Comparison of ENCODE assay signal across 9 cellular contexts in the genomic region with DNA sequence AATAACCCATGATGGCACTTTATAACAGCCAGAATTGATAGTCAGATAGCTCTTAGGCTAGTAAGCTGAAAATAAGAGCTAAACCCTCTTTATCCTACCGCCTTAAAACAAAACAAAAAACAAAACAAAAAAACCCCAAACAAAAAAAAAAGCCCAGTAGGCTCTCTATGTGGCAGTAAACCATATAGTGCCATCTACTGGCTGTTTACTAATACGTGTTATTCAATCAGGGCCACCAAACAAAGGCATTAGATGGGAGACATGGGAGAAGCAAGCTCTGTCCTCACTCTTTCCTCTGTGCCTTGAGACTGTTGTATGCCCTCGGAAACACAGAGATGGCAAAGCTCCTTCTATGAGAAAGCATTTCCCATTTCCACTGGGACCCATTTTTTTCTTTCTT.
DNase-seq lines count a peak whose midpoint lies in the region; ATAC-seq, FAIRE-seq and TF ChIP-seq lines count a peak whose summit lies in the region.
"Had no signal": no experiment of that assay in that cellular context is flagged by ENCODE, and none has a peak within 500 bp of the region (broad histone marks: within the 10 kb centered on the region; RNA-seq: fewer than 3 reads in every experiment).

No MANE protein-coding gene starts in this region.

- POLR2A ChIA-PET in HepG2 (lab: Yijun Ruan, JAX), result no interaction called here

- H3K9me3 ChIP-seq in liver (ENCODE audit: control insufficient read depth in 4 of 4, low read length in 3 of 4), result no peaks in the 10 kb centered on the region
- no peaks in the 10 kb centered on the region for H3K9me3 ChIP-seq in HepG2 (ENCODE audit: low read length)
- no peaks in the 10 kb centered on the region for H3K9me3 ChIP-seq in neural cell (ENCODE audit: low read length)

- TF ChIP-seq EP300 in HepG2 (IDR thresholded peaks at IDR 0.05; ENCODE audit: low read depth in 2 of 2, low read length in 2 of 2) (no peak), HepG2 (CRISPR knock-in tag; IDR thresholded peaks at IDR 0.05; ENCODE audit: borderline replicate concordance) (no peak), neural cell (conservative IDR thresholded peaks at IDR 0.05; ENCODE audit: poor library complexity, severe bottlenecking) (no peak)

- H3K4me2 ChIP-seq in HepG2 (ENCODE audit: low read depth, low read length), result no peak overlapping the region
- no peak overlapping the region for H3K4me2 ChIP-seq in neural cell (ENCODE audit: low read length)

- H3K4me3 ChIP-seq in liver (ENCODE audit: low read depth in 1 of 3, low read length in 3 of 3), result no peak overlapping the region
- H3K4me3 ChIP-seq in HepG2 (replicated peaks in 1 of 3; ENCODE audit: insufficient read depth in 1 of 3, low read depth in 2 of 3, low read length in 3 of 3), result no peak overlapping the region
- H3K4me3 ChIP-seq in neural cell (ENCODE audit: low read length), result peak overlapping the region; percentile 54

- H4K20me1 ChIP-seq in HepG2 (ENCODE audit: insufficient read depth, low read length) (no peaks in the 10 kb centered on the region), neural cell (ENCODE audit: insufficient read depth) (no peaks in the 10 kb centered on the region)

- H3K27me3 ChIP-seq in liver (ENCODE audit: control insufficient read depth in 4 of 4, insufficient read depth in 4 of 4, low read length in 3 of 4), result no peaks in the 10 kb centered on the region
- H3K27me3 ChIP-seq in HepG2 (ENCODE audit: control insufficient read depth in 1 of 2, insufficient read depth in 2 of 2, low read length in 2 of 2), result no peaks in the 10 kb centered on the region
- no peaks in the 10 kb centered on the region for H3K27me3 ChIP-seq in neural cell (ENCODE audit: insufficient read depth, low read depth, low read length)

- CTCF ChIA-PET in HepG2 (lab: Yijun Ruan, JAX; ENCODE audit: low intra/inter-chr PET ratio, low total read pairs), result no interaction called here

- H3K9ac ChIP-seq in liver (ENCODE audit: low read depth in 1 of 2, low read length in 2 of 2) (no peak overlapping the region), HepG2 (ENCODE audit: insufficient read depth, low read depth, low read length) (no peak overlapping the region), neural cell (ENCODE audit: low read length) (no peak overlapping the region)

- no peak overlapping the region for H2AFZ ChIP-seq in HepG2 (ENCODE audit: low read length)
- no peak overlapping the region for H2AFZ ChIP-seq in neural cell (ENCODE audit: low read depth, low read length)

- no TSS peak for BruUV-seq in HepG2 (replicated peaks; lab: Mats Ljungman, UMichigan)

- DNase-seq in HepG2 (ENCODE audit: low spot score) (no peak), NCI-H524 (lab: John Stamatoyannopoulos, UW) (peak; percentile 24 to 67), dermis blood vessel endothelial cell (peak; percentile 44), posterior cingulate gyrus (no peak), NOMO-1 treated with DMSO at 0.1 percent for 48 hours (lab: John Stamatoyannopoulos, UW; ENCODE audit: unreplicated experiment) (no peak)
- DNase-seq: stimulated activated naive B cell treated with anti-CD40 and anti-IgM and Interleukin-4, amounts not matched to agents 10 μg/mL and 1 μg/mL and 100 μg/mL, for 72 hours had no signal

- no peaks in the 10 kb centered on the region for H3F3A ChIP-seq in neural cell (ENCODE audit: insufficient read depth, low read length, poor library complexity, severe bottlenecking)

- H3K4me1 ChIP-seq in liver (ENCODE audit: control insufficient read depth in 4 of 4, insufficient read depth in 4 of 4, low read length in 3 of 4), result peaks cover 0 to 2% (median 1%) of the 10 kb centered on the region in 4 donors
- H3K4me1 ChIP-seq in HepG2 (ENCODE audit: insufficient read depth, low read length), result no peaks in the 10 kb centered on the region

- intact Hi-C loops in HepG2 (cut with micrococcal nuclease; ENCODE audit: unreplicated experiment) (no loop called here), posterior cingulate gyrus (cut with DNase I) (no loop called here)

- H3K36me3 ChIP-seq in liver (ENCODE audit: control insufficient read depth in 4 of 4, insufficient read depth in 3 of 4, low read depth in 1 of 4, low read length in 3 of 4), result no peaks in the 10 kb centered on the region
- no peaks in the 10 kb centered on the region for H3K36me3 ChIP-seq in HepG2 (replicated peaks in 1 of 2; ENCODE audit: control insufficient read depth in 1 of 2, insufficient read depth in 2 of 2, low read length in 2 of 2)
- H3K36me3 ChIP-seq in neural cell (ENCODE audit: insufficient read depth, low read length), result no peaks in the 10 kb centered on the region

- in situ Hi-C loops in HepG2 (cut with HindIII; ENCODE audit: extremely low pct_ligation_motif_present, low pct_unique_long_range_greater_than_20kb), result no loop called here

- 23% methylated on average over 3 of the region's 3 CpGs for WGBS in liver
- no CpG with 5 or more reads among the region's 3 CpGs for WGBS in HepG2 (ENCODE audit: low lambda C conversion rate)

- H3K79me2 ChIP-seq in HepG2 (ENCODE audit: insufficient read depth, low read length), result no peaks in the 10 kb centered on the region
- H3K79me2 ChIP-seq in neural cell (replicated peaks; ENCODE audit: insufficient read depth, low read length), result no peaks in the 10 kb centered on the region

- ATAC-seq in HepG2, result no peak
- ATAC-seq in HG03354 (IDR thresholded peaks at IDR 0.05; ENCODE audit: poor library complexity, severe bottlenecking, unreplicated experiment), result peak; percentile 82

- TF ChIP-seq CTCF in liver (IDR thresholded peaks at IDR 0.05; ENCODE audit: low read depth, low read length, missing input control) (peak; percentile 24), HepG2 (CRISPR knock-in tag; IDR thresholded peaks at IDR 0.05) (no peak), neural cell (IDR thresholded peaks at IDR 0.05; ENCODE audit: poor library complexity, severe bottlenecking) (peak; percentile 56)

- peak; percentile 28 to 59 for TF ChIP-seq RAD21 in liver (IDR thresholded peaks at IDR 0.05)
- no peak for TF ChIP-seq RAD21 in HepG2 (CRISPR knock-in tag; IDR thresholded peaks at IDR 0.05)
- TF ChIP-seq RAD21 in neural cell (conservative IDR thresholded peaks at IDR 0.05), result peak; percentile 41

- TF ChIP-seq POLR2A in HepG2 (IDR thresholded peaks at IDR 0.05; ENCODE audit: insufficient read depth in 1 of 2, low read depth in 2 of 2, low read length in 2 of 2), result no peak

- H3K9me2 ChIP-seq in neural cell (ENCODE audit: insufficient read depth, low read length), result no peaks in the 10 kb centered on the region

- FAIRE-seq in HepG2 (lab: Jason Lieb, UNC), result no peak

- H3K27ac ChIP-seq in liver (ENCODE audit: low read depth in 1 of 2, low read length in 2 of 2), result no peak overlapping the region
- no peak overlapping the region for H3K27ac ChIP-seq in HepG2 (ENCODE audit: extremely low read length, insufficient read depth, low read length)
- H3K27ac ChIP-seq in neural cell (ENCODE audit: low read length), result peak overlapping the region; percentile 51

TF ChIP-seq in liver, 16 proteins besides CTCF, POLR2A, EP300 and RAD21:
- TF ChIP-seq EGR1 (IDR thresholded peaks at IDR 0.05; ENCODE audit: low read depth in 2 of 2) (no peak), TAF1 (conservative IDR thresholded peaks at IDR 0.05) (no peak)

TF ChIP-seq in HepG2, 621 proteins besides CTCF, POLR2A, EP300 and RAD21 (continues in another document):
- TF ChIP-seq ZNF660 (CRISPR knock-in tag; IDR thresholded peaks at IDR 0.05; ENCODE audit: borderline replicate concordance, low read depth) (no peak), NFRKB (IDR thresholded peaks at IDR 0.05) (no peak), NFKB2 (CRISPR knock-in tag; IDR thresholded peaks at IDR 0.05; ENCODE audit: borderline replicate concordance) (no peak), RAD51 (IDR thresholded peaks at IDR 0.05; ENCODE audit: borderline replicate concordance) (no peak)

TF ChIP-seq in neural cell, 6 proteins besides CTCF, POLR2A, EP300 and RAD21:
- TF ChIP-seq POLR2AphosphoS5 (IDR thresholded peaks at IDR 0.05) (no peak), SMC3 (conservative IDR thresholded peaks at IDR 0.05; ENCODE audit: poor library complexity) (no peak), TAF1 (IDR thresholded peaks at IDR 0.05; ENCODE audit: low read depth) (no peak), EZH2 (IDR thresholded peaks at IDR 0.05; ENCODE audit: borderline replicate concordance, insufficient read depth, low read length, poor library complexity, severe bottlenecking) (no peak), MXI1 (conservative IDR thresholded peaks at IDR 0.05; ENCODE audit: poor library complexity, severe bottlenecking) (no peak)
- TF ChIP-seq, protein P1, sequence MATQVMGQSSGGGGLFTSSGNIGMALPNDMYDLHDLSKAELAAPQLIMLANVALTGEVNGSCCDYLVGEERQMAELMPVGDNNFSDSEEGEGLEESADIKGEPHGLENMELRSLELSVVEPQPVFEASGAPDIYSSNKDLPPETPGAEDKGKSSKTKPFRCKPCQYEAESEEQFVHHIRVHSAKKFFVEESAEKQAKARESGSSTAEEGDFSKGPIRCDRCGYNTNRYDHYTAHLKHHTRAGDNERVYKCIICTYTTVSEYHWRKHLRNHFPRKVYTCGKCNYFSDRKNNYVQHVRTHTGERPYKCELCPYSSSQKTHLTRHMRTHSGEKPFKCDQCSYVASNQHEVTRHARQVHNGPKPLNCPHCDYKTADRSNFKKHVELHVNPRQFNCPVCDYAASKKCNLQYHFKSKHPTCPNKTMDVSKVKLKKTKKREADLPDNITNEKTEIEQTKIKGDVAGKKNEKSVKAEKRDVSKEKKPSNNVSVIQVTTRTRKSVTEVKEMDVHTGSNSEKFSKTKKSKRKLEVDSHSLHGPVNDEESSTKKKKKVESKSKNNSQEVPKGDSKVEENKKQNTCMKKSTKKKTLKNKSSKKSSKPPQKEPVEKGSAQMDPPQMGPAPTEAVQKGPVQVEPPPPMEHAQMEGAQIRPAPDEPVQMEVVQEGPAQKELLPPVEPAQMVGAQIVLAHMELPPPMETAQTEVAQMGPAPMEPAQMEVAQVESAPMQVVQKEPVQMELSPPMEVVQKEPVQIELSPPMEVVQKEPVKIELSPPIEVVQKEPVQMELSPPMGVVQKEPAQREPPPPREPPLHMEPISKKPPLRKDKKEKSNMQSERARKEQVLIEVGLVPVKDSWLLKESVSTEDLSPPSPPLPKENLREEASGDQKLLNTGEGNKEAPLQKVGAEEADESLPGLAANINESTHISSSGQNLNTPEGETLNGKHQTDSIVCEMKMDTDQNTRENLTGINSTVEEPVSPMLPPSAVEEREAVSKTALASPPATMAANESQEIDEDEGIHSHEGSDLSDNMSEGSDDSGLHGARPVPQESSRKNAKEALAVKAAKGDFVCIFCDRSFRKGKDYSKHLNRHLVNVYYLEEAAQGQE (IDR thresholded peaks at IDR 0.05; ENCODE audit: borderline replicate concordance), result no peak

Comparison
In these comparisons a context has a peak if more than half of its experiments do, and no peak if none do; other contexts are left out.
1. DNase-seq: peak in NCI-H524 (2 of 2) and dermis blood vessel endothelial cell (single experiment); none in HepG2 (single experiment), posterior cingulate gyrus (0 of 10) and NOMO-1 treated with DMSO at 0.1 percent for 48 hours (single experiment).